Comparison of ENCODE assay signal across 16 cellular contexts in genomic region chr3:18946524-18946923, GRCh38.
DNase-seq lines count a peak whose midpoint lies in the region; ATAC-seq and TF ChIP-seq lines count a peak whose summit lies in the region.
"Had no signal": no experiment of that assay in that cellular context is flagged by ENCODE, and none has a peak within 500 bp of the region (broad histone marks: within the 10 kb centered on the region; RNA-seq: fewer than 3 reads in every experiment).

No MANE protein-coding gene starts in this region.

- H3K27me3 ChIP-seq in lower lobe of right lung (ENCODE audit: low read depth), result no peaks in the 10 kb centered on the region
- H3K27me3 ChIP-seq: upper lobe of left lung had no signal

- H3K9me3 ChIP-seq in lower lobe of right lung, result no peaks in the 10 kb centered on the region
- H3K9me3 ChIP-seq: SK-N-SH, upper lobe of left lung had no signal

- TF ChIP-seq CTCF in lower lobe of right lung (IDR thresholded peaks at IDR 0.05), result no peak

- H3K36me3 ChIP-seq in lower lobe of right lung, result no peaks in the 10 kb centered on the region
- H3K36me3 ChIP-seq: upper lobe of left lung had no signal

- H3K4me3 ChIP-seq in lower lobe of right lung, result no peak overlapping the region
- H3K4me3 ChIP-seq: upper lobe of left lung had no signal

- H3K4me1 ChIP-seq in lower lobe of right lung, result no peaks in the 10 kb centered on the region
- H3K4me1 ChIP-seq: parathyroid adenoma, upper lobe of left lung had no signal

- no peak overlapping the region for H3K27ac ChIP-seq in lower lobe of right lung
- H3K27ac ChIP-seq: parathyroid adenoma, upper lobe of left lung had no signal

- ATAC-seq in lower lobe of right lung, result peak; percentile 43 to 44
- no peak for ATAC-seq in Right ventricle myocardium inferior

- DNase-seq in DMS53 (lab: John Stamatoyannopoulos, UW), result peak; percentile 26
- DNase-seq in DMS53 treated with DMSO at 0.1 percent for 48 hours (lab: John Stamatoyannopoulos, UW; ENCODE audit: unreplicated experiment), result no peak
- peak; percentile 27 for DNase-seq in NCI-H226
- DNase-seq in SW480 (ENCODE audit: low spot score), result peak; percentile 13
- no peak for DNase-seq in lower lobe of right lung
- DNase-seq in NCI-H2081 (lab: John Stamatoyannopoulos, UW), result no peak
- DNase-seq in NCI-H1092 (lab: John Stamatoyannopoulos, UW), result no peak
- no peak for DNase-seq in Right ventricle myocardium inferior (ENCODE audit: missing footprints)
- DNase-seq: activated CD4-positive, CD25-positive, alpha-beta regulatory T cell treated with anti-CD3 and anti-CD28 coated beads, Interleukin-2, amount 50 U/mL, for 72 hours; activated T-cell treated with anti-CD3 and anti-CD28 coated beads, Interleukin-2, amount 50 U/mL, for 24 hours; midbrain; NCI-H2227 treated with DMSO at 0.1 percent for 48 hours; SK-N-SH; stimulated activated CD4-positive, alpha-beta T cell treated with anti-CD3 and anti-CD28 coated beads, Interleukin-15, amount 100 ng/mL, for 24 hours; upper lobe of left lung had no signal

- intact Hi-C loops in lower lobe of right lung (cut with DNase I) (no loop called here), Right ventricle myocardium inferior (cut with DNase I) (no loop called here)

Comparison
In these comparisons a context has a peak if more than half of its experiments do, and no peak if none do; other contexts are left out.
1. DNase-seq: peak in DMS53 (single experiment), NCI-H226 (single experiment) and SW480 (single experiment); none in DMS53 treated with DMSO at 0.1 percent for 48 hours (single experiment), lower lobe of right lung (single experiment), NCI-H2081 (0 of 2), NCI-H1092 (single experiment) and Right ventricle myocardium inferior (single experiment).